In genomic region chr1:41487729-41488598, GRCh38 we compare ENCODE assay signal across 20 cellular contexts. TPM values are rescaled to one million over a fixed set of nuclear protein-coding genes. Genes with fewer than 3 reads are reported as not detected.
DNase-seq lines count a peak whose midpoint lies in the region; ATAC-seq, FAIRE-seq and TF ChIP-seq lines count a peak whose summit lies in the region.
"Had no signal": no experiment of that assay in that cellular context is flagged by ENCODE, and none has a peak within 500 bp of the region (broad histone marks: within the 10 kb centered on the region; RNA-seq: fewer than 3 reads in every experiment).

No MANE protein-coding gene starts in this region.

- FAIRE-seq in A549 (lab: Jason Lieb, UNC): no peak

- TF ChIP-seq RAD21 in A549 (conservative IDR thresholded peaks at IDR 0.05 in 1 of 2, IDR thresholded peaks at IDR 0.05 in 1 of 2): no peak

- POLR2A ChIA-PET in A549 (lab: Yijun Ruan, JAX): no interaction called here

- H3K36me3 Mint-ChIP-seq in GM23338 (ENCODE audit: low read depth) (no peaks in the 10 kb centered on the region), nephron (ENCODE audit: low read depth) (no peaks in the 10 kb centered on the region)
- H3K36me3 Mint-ChIP-seq: activated naive CD4-positive, alpha-beta T cell treated with anti-CD3 and anti-CD28 coated beads, Interleukin-2, amount 10 ng/mL, durations not matched to agents 7 days and 5 days; immature natural killer cell; natural killer cell treated with Interleukin-12 subunit alpha and Interleukin-12 subunit beta and Interleukin-15 and Interleukin-18, amount 100 ng/mL, for 72 hours had no signal

- peaks cover 4% of the 10 kb centered on the region; the same call in 1 of the 2 replicates for H3K9me2 ChIP-seq in GM23338 (ENCODE audit: insufficient read depth)

- no peak overlapping the region for H3K27ac Mint-ChIP-seq in GM23338
- H3K27ac Mint-ChIP-seq in nephron: peak overlapping the region; percentile 89 to 96 (median 92)
- H3K27ac Mint-ChIP-seq: activated CD8-positive, alpha-beta T cell treated with anti-CD3 and anti-CD28 coated beads for 36 hours; activated naive CD4-positive, alpha-beta T cell treated with anti-CD3 and anti-CD28 coated beads, Interleukin-2, amount 10 ng/mL, durations not matched to agents 7 days and 5 days; immature natural killer cell; natural killer cell treated with Interleukin-12 subunit alpha and Interleukin-12 subunit beta and Interleukin-15 and Interleukin-18, amount 100 ng/mL, for 72 hours had no signal

- TF ChIP-seq POLR2A in A549 (IDR thresholded peaks at IDR 0.05; ENCODE audit: low read length) (no peak), body of pancreas (IDR thresholded peaks at IDR 0.05) (no peak), upper lobe of left lung (IDR thresholded peaks at IDR 0.05) (no peak)

- no peak for ATAC-seq in A549
- ATAC-seq in GM23338: no peak
- ATAC-seq in body of pancreas: no peak
- ATAC-seq in upper lobe of left lung (ENCODE audit: low FRiP score in 2 of 2): no peak
- ATAC-seq: natural killer cell treated with Interleukin-12 subunit alpha and Interleukin-12 subunit beta and Interleukin-15 and Interleukin-18, amount 100 ng/mL, for 72 hours had no signal

- H3K79me2 ChIP-seq in GM23338 (replicated peaks; ENCODE audit: insufficient read depth): no peaks in the 10 kb centered on the region

- H3K27ac ChIP-seq in A549 (peak overlapping the region; percentile 79 to 93), GM23338 (ENCODE audit: low read depth) (no peak overlapping the region), body of pancreas (peak overlapping the region; percentile 58 to 82 (median 80)), upper lobe of left lung (no peak overlapping the region)

- no peaks in the 10 kb centered on the region for H3F3A ChIP-seq in GM23338 (replicated peaks; ENCODE audit: low read depth)

- no peak overlapping the region for H2AFZ ChIP-seq in GM23338

- TF ChIP-seq CTCF in A549 (IDR thresholded peaks at IDR 0.05) (no peak), GM23338 (conservative IDR thresholded peaks at IDR 0.05; ENCODE audit: low read depth in 2 of 2) (no peak), body of pancreas (IDR thresholded peaks at IDR 0.05) (no peak), nephron (IDR thresholded peaks at IDR 0.05; ENCODE audit: unreplicated experiment in 3 of 3) (no peak), upper lobe of left lung (IDR thresholded peaks at IDR 0.05) (no peak)

- H4K20me1 ChIP-seq in GM23338 (replicated peaks; ENCODE audit: insufficient read depth): no peaks in the 10 kb centered on the region

- CTCF ChIA-PET in A549 (lab: Yijun Ruan, JAX): interaction anchor here (1.0 to 1.5 kb wide), 3 partner anchors 13 to 204 kb away, joined by 3 to 9 read pairs (median 4); no protein-coding TSS in a partner anchor

- H3K4me1 Mint-ChIP-seq in GM23338: peaks cover 25% of the 10 kb centered on the region
- peaks cover 72% of the 10 kb centered on the region for H3K4me1 Mint-ChIP-seq in nephron
- H3K4me1 Mint-ChIP-seq: activated naive CD4-positive, alpha-beta T cell treated with anti-CD3 and anti-CD28 coated beads, Interleukin-2, amount 10 ng/mL, durations not matched to agents 7 days and 5 days; immature natural killer cell had no signal

- H3K9me3 ChIP-seq in A549 (no peaks in the 10 kb centered on the region), body of pancreas (no peaks in the 10 kb centered on the region), upper lobe of left lung (no peaks in the 10 kb centered on the region)

- H3K9me3 Mint-ChIP-seq in GM23338 (no peaks in the 10 kb centered on the region), nephron (no peaks in the 10 kb centered on the region)
- H3K9me3 Mint-ChIP-seq: activated CD8-positive, alpha-beta T cell treated with anti-CD3 and anti-CD28 coated beads for 36 hours; activated naive CD4-positive, alpha-beta T cell treated with anti-CD3 and anti-CD28 coated beads, Interleukin-2, amount 10 ng/mL, durations not matched to agents 7 days and 5 days; immature natural killer cell had no signal

- H3K4me2 ChIP-seq in A549 (peak overlapping the region; percentile 76; the same call in 2 of the 3 replicates), GM23338 (no peak overlapping the region)

- H3K4me3 Mint-ChIP-seq in GM23338: no peak overlapping the region
- peak overlapping the region in 1 of 3 experiments; percentile 41 for H3K4me3 Mint-ChIP-seq in nephron
- H3K4me3 Mint-ChIP-seq: activated CD8-positive, alpha-beta T cell treated with anti-CD3 and anti-CD28 coated beads for 36 hours; activated naive CD4-positive, alpha-beta T cell treated with anti-CD3 and anti-CD28 coated beads, Interleukin-2, amount 10 ng/mL, durations not matched to agents 7 days and 5 days; immature natural killer cell; natural killer cell treated with Interleukin-12 subunit alpha and Interleukin-12 subunit beta and Interleukin-15 and Interleukin-18, amount 100 ng/mL, for 72 hours had no signal

- H3K27me3 ChIP-seq in GM23338 (ENCODE audit: insufficient read depth) (no peaks in the 10 kb centered on the region), body of pancreas (no peaks in the 10 kb centered on the region), upper lobe of left lung (no peaks in the 10 kb centered on the region)

- H3K36me3 ChIP-seq in GM23338 (ENCODE audit: insufficient read depth) (no peaks in the 10 kb centered on the region), body of pancreas (replicated peaks in 1 of 2; ENCODE audit: insufficient read depth in 1 of 2, low read depth in 2 of 2) (no peaks in the 10 kb centered on the region), upper lobe of left lung (no peaks in the 10 kb centered on the region)

- TF ChIP-seq EP300 in A549 (IDR thresholded peaks at IDR 0.05) (no peak), upper lobe of left lung (IDR thresholded peaks at IDR 0.05) (no peak)

- H3K4me3 ChIP-seq in A549 (no peak overlapping the region), GM23338 (no peak overlapping the region), body of pancreas (no peak overlapping the region), upper lobe of left lung (no peak overlapping the region)

- 90% methylated on average over 7 of the region's 12 CpGs for WGBS in A549 (ENCODE audit: missing lambda C conversion rate)
- 83 to 86% methylated on average over 10 to 12 of the region's 12 CpGs for WGBS in body of pancreas, 2 donors
- 83 to 88% methylated on average over 1 to 10 of the region's 12 CpGs for WGBS in upper lobe of left lung, 2 donors

- H3K4me1 ChIP-seq in A549 (peaks cover 75% of the 10 kb centered on the region), GM23338 (ENCODE audit: insufficient read depth) (peaks cover 26% of the 10 kb centered on the region), body of pancreas (peaks cover 49% of the 10 kb centered on the region), upper lobe of left lung (peaks cover 20 to 47% (median 41%) of the 10 kb centered on the region in 4 donors)

- DNase-seq in A549 (ENCODE audit: low read depth in 1 of 2, low spot score in 1 of 2) (no peak), GM23338 (ENCODE audit: low spot score) (no peak), body of pancreas (no peak), 8988T (no peak), upper lobe of left lung (no peak)
- DNase-seq in stimulated activated naive CD4-positive, alpha-beta T cell (lab: John Stamatoyannopoulos, UW): no peak
- DNase-seq in activated T-cell treated with anti-CD3 and anti-CD28 coated beads, Interleukin-2, amount 50 U/mL, for 1 hour: no peak
- DNase-seq: activated CD4-positive, CD25-positive, alpha-beta regulatory T cell; activated naive CD4-positive, alpha-beta T cell treated with anti-CD3 and anti-CD28 coated beads, Interleukin-2, amount 10 ng/mL, durations not matched to agents 7 days and 5 days; activated T-cell treated with anti-CD3 and anti-CD28 coated beads, Interleukin-2, amount 50 U/mL, for 48 hours; anterior cingulate cortex; head of caudate nucleus; immature natural killer cell; NCI-H1092 treated with DMSO at 0.1 percent for 48 hours; NCI-H2081 treated with DMSO at 0.1 percent for 48 hours had no signal

- H3K27me3 Mint-ChIP-seq in GM23338 (ENCODE audit: insufficient read depth, low read depth, poor library complexity): peaks cover 12% of the 10 kb centered on the region
- peaks cover 13% of the 10 kb centered on the region for H3K27me3 Mint-ChIP-seq in nephron (ENCODE audit: low read depth)

- intact Hi-C loops in body of pancreas (cut with DNase I): no loop called here

TF ChIP-seq in A549, 52 proteins besides CTCF, POLR2A, EP300 and RAD21 (continues in another document):
- TF ChIP-seq HOXA7 (CRISPR knock-in tag; IDR thresholded peaks at IDR 0.05) (no peak), FOSL2 (IDR thresholded peaks at IDR 0.05) (no peak), FOSL2 (CRISPR knock-in tag; IDR thresholded peaks at IDR 0.05) (no peak), FOSB (CRISPR knock-in tag; IDR thresholded peaks at IDR 0.05) (no peak)

RNA-seq across cellular contexts. Expression of gene EDN2, which starts 3.5 kb away (rescaled TPM):
- polyA plus RNA-seq in A549 (2011; rRNA removed) (1.2 and 1.6 TPM in 2 replicates), A549 (2017; fragmentation: RNase III; extraction: RNeasy Plus Mini Kit Qiagen cat#74134 plus additional on column Dnase treatment) (2.8 to 8.2 TPM (median 3.2 TPM) in 3 replicates), GM23338 (2016; fragmentation: Nextera tagmentation; extraction: Ambion mirVana) (not detected in 2 replicates)
- 6.4 and 8.2 TPM in 2 replicates for polyA plus RNA-seq in A549 (2012; cell fraction: cytosol; rRNA removed)
- 13.2 and 16.8 TPM in 2 replicates for polyA plus RNA-seq in A549 (2012; cell fraction: nucleus; rRNA removed)
- polyA minus RNA-seq in A549 (2011; rRNA and poly(A)+ RNA removed): 0.54 TPM in 1 of 2 replicates, not detected in the other
- total RNA-seq in GM23338 (2014; rRNA removed; shearing (Covaris generic)): not detected in 2 replicates
- total RNA-seq in body of pancreas (1 to 10 TPM; 3.6 TPM), upper lobe of left lung (1 to 10 TPM in 1 of 6 donors, under 1 TPM in 2, not detected in 3; 0.49 to 4.0 (median 0.77) TPM)
- total RNA-seq: activated CD8-positive, alpha-beta T cell treated with anti-CD3 and anti-CD28 coated beads for 36 hours; lung microvascular endothelial cell; natural killer cell treated with Interleukin-12 subunit alpha and Interleukin-12 subunit beta and Interleukin-15 and Interleukin-18, amount 100 ng/mL, for 72 hours; SK-MEL-5 had no signal
- polyA plus RNA-seq: immature natural killer cell had no signal

Comparison
In these comparisons a context has a peak if more than half of its experiments do, and no peak if none do; other contexts are left out.
1. H3K27ac ChIP-seq: peak in A549 (2 of 2) and body of pancreas (4 of 4); none in GM23338 (single experiment) and upper lobe of left lung (0 of 4).